Comparison of ENCODE assay signal across 1 cellular context in the genomic region with DNA sequence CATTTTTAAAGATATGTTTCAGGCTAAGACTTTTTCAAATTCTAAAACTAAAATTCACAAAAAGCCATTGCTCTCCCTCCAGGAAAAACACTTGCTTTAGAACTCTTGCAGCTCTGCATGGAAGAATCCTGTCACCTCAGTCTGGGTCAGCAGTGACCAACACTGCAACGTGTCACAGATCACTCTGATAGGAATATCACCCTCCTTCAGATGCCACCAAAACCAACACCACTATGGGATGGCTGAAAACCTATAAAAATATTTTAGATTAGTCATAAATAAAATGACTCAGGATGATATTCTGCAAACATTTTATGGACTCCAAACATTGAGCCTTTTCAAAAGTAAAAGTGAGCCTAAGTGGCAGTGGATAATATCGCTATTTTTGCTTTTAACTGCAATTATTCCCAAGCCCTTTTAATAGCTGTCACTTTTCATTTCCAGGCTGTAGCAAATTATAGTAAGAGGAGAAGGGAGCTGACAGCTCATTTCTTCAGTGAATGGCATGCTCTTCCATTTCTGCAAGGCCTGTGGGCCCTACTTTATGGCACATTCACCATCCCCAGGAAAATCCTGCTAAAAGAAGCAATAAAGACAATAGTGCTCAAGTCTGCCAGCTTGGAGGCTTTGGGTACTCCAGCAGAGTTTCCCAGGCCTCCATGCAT.
TF ChIP-seq lines count a peak whose summit lies in the region.

No MANE protein-coding gene starts in this region.

TF ChIP-seq in A549, 52 proteins besides CTCF, POLR2A, EP300 and RAD21 (continued from another document):
- TF ChIP-seq, protein P1, sequence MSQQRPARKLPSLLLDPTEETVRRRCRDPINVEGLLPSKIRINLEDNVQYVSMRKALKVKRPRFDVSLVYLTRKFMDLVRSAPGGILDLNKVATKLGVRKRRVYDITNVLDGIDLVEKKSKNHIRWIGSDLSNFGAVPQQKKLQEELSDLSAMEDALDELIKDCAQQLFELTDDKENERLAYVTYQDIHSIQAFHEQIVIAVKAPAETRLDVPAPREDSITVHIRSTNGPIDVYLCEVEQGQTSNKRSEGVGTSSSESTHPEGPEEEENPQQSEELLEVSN (IDR thresholded peaks at IDR 0.05; ENCODE audit: borderline replicate concordance, low read depth), result no peak
- TF ChIP-seq HEYL (CRISPR knock-in tag; IDR thresholded peaks at IDR 0.05) (no peak), KDM5A (IDR thresholded peaks at IDR 0.05) (no peak), HOXA7 (CRISPR knock-in tag; IDR thresholded peaks at IDR 0.05) (no peak)
